In the genomic region with DNA sequence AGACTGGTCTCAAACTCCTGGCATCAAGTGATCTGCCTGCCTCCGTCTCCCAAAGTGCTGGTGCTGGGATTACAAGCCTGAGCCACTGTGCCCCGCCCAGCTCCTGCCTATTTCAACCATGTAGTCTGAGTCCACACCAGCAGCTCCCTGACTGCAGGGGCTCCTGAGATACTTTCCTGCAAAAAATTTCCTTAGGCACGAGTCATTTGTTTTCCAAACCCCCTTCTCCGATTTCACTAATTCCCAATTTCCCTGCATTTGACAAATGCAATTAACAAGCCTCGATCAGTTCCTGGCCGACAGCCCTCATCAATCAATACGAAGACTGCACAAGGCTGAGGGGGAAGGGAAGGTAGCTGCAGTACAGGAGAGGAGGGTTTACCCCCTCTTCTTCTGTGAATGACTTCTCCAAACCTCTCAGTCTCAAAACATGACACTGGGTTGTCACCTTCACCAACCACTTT, we compare ENCODE assay signal across 1 cellular context.
TF ChIP-seq lines count a peak whose summit lies in the region.

No MANE protein-coding gene starts in this region.

TF ChIP-seq in K562, 482 proteins besides CTCF, POLR2A, EP300 and RAD21:
- TF ChIP-seq, protein P1, sequence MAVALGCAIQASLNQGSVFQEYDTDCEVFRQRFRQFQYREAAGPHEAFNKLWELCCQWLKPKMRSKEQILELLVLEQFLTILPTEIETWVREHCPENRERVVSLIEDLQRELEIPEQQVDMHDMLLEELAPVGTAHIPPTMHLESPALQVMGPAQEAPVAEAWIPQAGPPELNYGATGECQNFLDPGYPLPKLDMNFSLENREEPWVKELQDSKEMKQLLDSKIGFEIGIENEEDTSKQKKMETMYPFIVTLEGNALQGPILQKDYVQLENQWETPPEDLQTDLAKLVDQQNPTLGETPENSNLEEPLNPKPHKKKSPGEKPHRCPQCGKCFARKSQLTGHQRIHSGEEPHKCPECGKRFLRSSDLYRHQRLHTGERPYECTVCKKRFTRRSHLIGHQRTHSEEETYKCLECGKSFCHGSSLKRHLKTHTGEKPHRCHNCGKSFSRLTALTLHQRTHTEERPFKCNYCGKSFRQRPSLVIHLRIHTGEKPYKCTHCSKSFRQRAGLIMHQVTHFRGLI (CRISPR knock-in tag; IDR thresholded peaks at IDR 0.05): no peak
- no peak for TF ChIP-seq RB1 (IDR thresholded peaks at IDR 0.05; ENCODE audit: low read depth)
- TF ChIP-seq WHSC1 (IDR thresholded peaks at IDR 0.05; ENCODE audit: low read length): no peak
- no peak for TF ChIP-seq TCF7 (IDR thresholded peaks at IDR 0.05; ENCODE audit: borderline replicate concordance)
- TF ChIP-seq XRCC3 (IDR thresholded peaks at IDR 0.05): no peak
- TF ChIP-seq MEIS2 (IDR thresholded peaks at IDR 0.05; ENCODE audit: partially characterized antibody): peak; percentile 31
